In the genomic region with DNA sequence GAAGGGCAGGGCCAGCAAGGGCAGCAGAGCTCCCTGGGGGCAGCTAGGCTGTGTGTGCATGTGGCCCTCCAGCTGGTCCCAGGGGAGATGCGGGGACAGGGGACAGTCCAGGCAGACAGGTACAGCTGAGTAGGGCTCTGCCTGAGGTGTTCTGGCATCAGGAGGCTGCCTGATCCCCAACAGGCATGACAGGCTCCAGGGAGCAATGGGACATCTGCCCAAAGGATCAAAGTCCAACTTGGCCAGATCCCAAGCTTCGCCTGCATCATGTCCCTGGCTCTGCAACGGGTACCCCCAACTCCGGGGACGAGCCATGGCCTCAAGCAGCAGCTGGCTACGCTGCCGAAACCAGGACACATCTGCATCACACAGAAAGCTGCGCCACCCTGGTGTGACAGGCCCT, we compare ENCODE assay signal across 10 cellular contexts. TPM values are rescaled to one million over a fixed set of nuclear protein-coding genes. Genes with fewer than 3 reads are reported as not detected.
DNase-seq lines count a peak whose midpoint lies in the region; ATAC-seq and TF ChIP-seq lines count a peak whose summit lies in the region.
"Had no signal": no experiment of that assay in that cellular context is flagged by ENCODE, and none has a peak within 500 bp of the region (broad histone marks: within the 10 kb centered on the region; RNA-seq: fewer than 3 reads in every experiment).

No MANE protein-coding gene starts in this region.

- peaks cover 63% of the 10 kb centered on the region for H3K79me2 ChIP-seq in MM.1S (ENCODE audit: low read length)

- 41 to 71% methylated on average over 8 of the region's 8 CpGs for WGBS in sigmoid colon, 2 donors

- no peak overlapping the region for H2AFZ ChIP-seq in MM.1S (ENCODE audit: low read length)

- ATAC-seq in GM19467 (IDR thresholded peaks at IDR 0.05; ENCODE audit: unreplicated experiment): no peak

- peak; percentile 41 for DNase-seq in COLO668 (lab: John Stamatoyannopoulos, UW; ENCODE audit: unreplicated experiment)
- DNase-seq in MM.1S: no peak
- no peak for DNase-seq in sigmoid colon
- DNase-seq in NCI-H1048 (lab: John Stamatoyannopoulos, UW): no peak
- DNase-seq in NCI-H1105 (lab: John Stamatoyannopoulos, UW): no peak
- DNase-seq in stimulated activated CD4-positive, alpha-beta T cell treated with anti-CD3 and anti-CD28 coated beads, Interleukin-1b, Interleukin-23, amount 100 ng/mL, for 48 hours: no peak
- DNase-seq: GOT3, RPMI8226 had no signal

- TF ChIP-seq POLR2A in sigmoid colon (IDR thresholded peaks at IDR 0.05): no peak

- H3K9ac ChIP-seq in MM.1S (ENCODE audit: low read length): no peak overlapping the region
- H3K9ac ChIP-seq in endocrine pancreas (ENCODE audit: control insufficient read depth, insufficient read depth, low read length): peak overlapping the region; percentile 11

- H4K20me1 ChIP-seq in MM.1S (ENCODE audit: insufficient read depth, low read length): no peaks in the 10 kb centered on the region

- H3K9me2 ChIP-seq in MM.1S (replicated peaks; ENCODE audit: insufficient read depth, low read length): no peaks in the 10 kb centered on the region

- no peak for TF ChIP-seq CTCF in MM.1S (IDR thresholded peaks at IDR 0.05; ENCODE audit: low read length)
- no peak for TF ChIP-seq CTCF in sigmoid colon (IDR thresholded peaks at IDR 0.05)

- no peaks in the 10 kb centered on the region for H3K27me3 ChIP-seq in MM.1S (replicated peaks; ENCODE audit: insufficient read depth, low read length)
- H3K27me3 ChIP-seq in endocrine pancreas (ENCODE audit: control insufficient read depth, insufficient read depth, low read length): no peaks in the 10 kb centered on the region
- no peaks in the 10 kb centered on the region for H3K27me3 ChIP-seq in sigmoid colon

- H3K4me2 ChIP-seq in MM.1S (ENCODE audit: low read depth, low read length): no peak overlapping the region; the same call in 1 of the 2 replicates

- H3K4me3 ChIP-seq in MM.1S (ENCODE audit: low read length) (no peak overlapping the region), endocrine pancreas (ENCODE audit: control insufficient read depth, insufficient read depth, low read length) (no peak overlapping the region), sigmoid colon (no peak overlapping the region)

- no peaks in the 10 kb centered on the region for H3K36me3 ChIP-seq in MM.1S (replicated peaks; ENCODE audit: insufficient read depth, low read length)
- no peaks in the 10 kb centered on the region for H3K36me3 ChIP-seq in endocrine pancreas (ENCODE audit: control insufficient read depth, insufficient read depth, low read length)
- peaks cover 9 to 36% (median 16%) of the 10 kb centered on the region in 4 donors for H3K36me3 ChIP-seq in sigmoid colon

- H3K4me1 ChIP-seq in MM.1S (ENCODE audit: low read length) (peaks cover 23% of the 10 kb centered on the region), endocrine pancreas (ENCODE audit: control insufficient read depth, insufficient read depth, low read length) (no peaks in the 10 kb centered on the region), sigmoid colon (peaks cover 0 to 76% (median 73%) of the 10 kb centered on the region in 4 donors)

- H3K27ac ChIP-seq in MM.1S (ENCODE audit: low read length) (peak overlapping the region; percentile 11; the same call in 1 of the 2 replicates), sigmoid colon (peak overlapping the region; percentile 99 to 100 (median 99))

- no peaks in the 10 kb centered on the region for H3K9me3 ChIP-seq in MM.1S (replicated peaks; ENCODE audit: insufficient read depth, low read length)
- no peaks in the 10 kb centered on the region for H3K9me3 ChIP-seq in endocrine pancreas (ENCODE audit: control insufficient read depth, low read length)
- no peaks in the 10 kb centered on the region for H3K9me3 ChIP-seq in sigmoid colon

- H3F3A ChIP-seq in MM.1S (ENCODE audit: insufficient read depth, low read length): peaks cover 7% of the 10 kb centered on the region; the same call in 1 of the 2 replicates

- intact Hi-C loops in sigmoid colon (cut with DNase I): no loop called here

- TF ChIP-seq EP300 in sigmoid colon (IDR thresholded peaks at IDR 0.05): no peak

RNA-seq across cellular contexts. Expression of a gene that starts 21.8 kb away (rescaled TPM):
- 1 to 10 TPM; 3.4 to 9.4 (median 5.2) TPM for total RNA-seq in sigmoid colon
- 1 to 10 TPM; 1.8 to 6.2 (median 2.4) TPM for polyA plus RNA-seq in sigmoid colon

RNA-seq across cellular contexts. Expression of a gene that starts 28.3 kb away (rescaled TPM):
- 100 to 1,000 TPM; 146 to 352 (median 244) TPM for total RNA-seq in sigmoid colon
- polyA plus RNA-seq in sigmoid colon: 100 to 1,000 TPM; 419 to 762 (median 624) TPM

RNA-seq across cellular contexts. Expression of a gene that starts 28.4 kb away (rescaled TPM):
- total RNA-seq in sigmoid colon: 10 to 100 TPM in 3 of 4 donors, 1 to 10 TPM in 1; 9.4 to 22.5 (median 13.1) TPM
- 10 to 100 TPM; 12.7 to 21.6 (median 18.6) TPM for polyA plus RNA-seq in sigmoid colon

RNA-seq across cellular contexts. Expression of a gene that starts 35.6 kb away (rescaled TPM):
- 10 to 100 TPM; 62.0 to 88.9 (median 74.7) TPM for total RNA-seq in sigmoid colon
- 100 to 1,000 TPM in 1 of 3 donors, 10 to 100 TPM in 2; 57.7 to 142 (median 60.1) TPM for polyA plus RNA-seq in sigmoid colon

RNA-seq across cellular contexts. Expression of a gene that starts 38.4 kb away (rescaled TPM):
- total RNA-seq in sigmoid colon: 100 to 1,000 TPM in 1 of 4 donors, 10 to 100 TPM in 3; 59.9 to 162 (median 79.7) TPM
- 10 to 100 TPM; 10.2 to 88.0 (median 10.4) TPM for polyA plus RNA-seq in sigmoid colon
